Comparison of ENCODE assay signal across 15 cellular contexts in the genomic region with DNA sequence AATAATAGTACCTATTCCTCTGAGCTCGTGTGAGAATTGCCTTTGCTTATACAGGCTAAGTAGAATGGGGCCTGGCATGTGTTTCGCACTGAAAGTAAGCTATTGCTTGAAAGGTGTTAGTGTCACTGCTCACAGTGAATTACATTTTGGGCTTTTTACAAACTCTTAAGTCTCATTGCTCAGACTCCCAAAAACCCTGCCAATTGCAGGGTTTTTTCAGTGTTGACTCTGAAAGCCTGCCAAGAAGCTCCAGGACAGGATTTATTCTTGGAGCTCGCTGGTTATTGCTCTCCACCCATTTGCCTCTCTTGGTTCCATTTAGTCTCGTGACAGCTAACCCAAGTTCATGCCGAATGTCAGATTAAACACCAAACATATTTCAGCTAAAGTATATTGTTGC. TPM values are rescaled to one million over a fixed set of nuclear protein-coding genes. Genes with fewer than 3 reads are reported as not detected.
DNase-seq lines count a peak whose midpoint lies in the region; ATAC-seq and TF ChIP-seq lines count a peak whose summit lies in the region.
"Had no signal": no experiment of that assay in that cellular context is flagged by ENCODE, and none has a peak within 500 bp of the region (broad histone marks: within the 10 kb centered on the region; RNA-seq: fewer than 3 reads in every experiment).

No MANE protein-coding gene starts in this region.

- TF ChIP-seq CTCF in fibroblast of pulmonary artery (IDR thresholded peaks at IDR 0.05; ENCODE audit: low read length, missing control alignments) (no peak), nephron progenitor cell (IDR thresholded peaks at IDR 0.05) (no peak), GM20000 (IDR thresholded peaks at IDR 0.05; ENCODE audit: extremely low read depth, missing control alignments) (no peak), Peyer's patch (IDR thresholded peaks at IDR 0.05) (no peak)

- DNase-seq in AG08396 (ENCODE audit: low spot score) (peak; percentile 34), NCI-H2196 (lab: John Stamatoyannopoulos, UW; ENCODE audit: unreplicated experiment) (peak; percentile 26), fibroblast of pulmonary artery (ENCODE audit: low read depth) (peak; percentile 62), nephron progenitor cell (no peak), GM20000 (ENCODE audit: low spot score) (no peak), Peyer's patch (no peak)
- DNase-seq in effector memory CD4-positive, alpha-beta T cell: no peak
- DNase-seq: activated T-cell treated with anti-CD3 and anti-CD28 coated beads for 4 hours; BE2C; effector memory CD8-positive, alpha-beta T cell; NCI-H524; T-cell had no signal

- no peak for TF ChIP-seq POLR2A in Peyer's patch (IDR thresholded peaks at IDR 0.05)

- peaks cover 31% of the 10 kb centered on the region for H3K4me1 Mint-ChIP-seq in nephron progenitor cell

- no peak overlapping the region for H3K4me3 Mint-ChIP-seq in nephron progenitor cell
- H3K4me3 Mint-ChIP-seq: effector memory CD8-positive, alpha-beta T cell; T-cell had no signal

- H3K4me3 ChIP-seq in fibroblast of pulmonary artery (replicated peaks; ENCODE audit: low read depth, low read length) (no peak overlapping the region), Peyer's patch (no peak overlapping the region)
- H3K4me3 ChIP-seq in effector memory CD4-positive, alpha-beta T cell (ENCODE audit: insufficient read depth, low read depth, low read length, poor library complexity, severe bottlenecking): no peak overlapping the region
- H3K4me3 ChIP-seq: GM12878 had no signal

- H3K36me3 Mint-ChIP-seq in nephron progenitor cell (ENCODE audit: low read depth): no peaks in the 10 kb centered on the region

- no peaks in the 10 kb centered on the region for H3K36me3 ChIP-seq in effector memory CD4-positive, alpha-beta T cell (ENCODE audit: control insufficient read depth, insufficient read depth, low read length)
- no peaks in the 10 kb centered on the region for H3K36me3 ChIP-seq in Peyer's patch
- H3K36me3 ChIP-seq: BE2C had no signal

- H3K27ac Mint-ChIP-seq in nephron progenitor cell: peak overlapping the region; percentile 21
- H3K27ac Mint-ChIP-seq: effector memory CD8-positive, alpha-beta T cell; T-cell had no signal

- no peak overlapping the region for H3K27ac ChIP-seq in effector memory CD4-positive, alpha-beta T cell (ENCODE audit: insufficient read depth, low read length, poor library complexity, severe bottlenecking)
- peak overlapping the region in 1 of 4 donors; percentile 24 for H3K27ac ChIP-seq in Peyer's patch

- H3K9me3 Mint-ChIP-seq in nephron progenitor cell: no peaks in the 10 kb centered on the region
- H3K9me3 Mint-ChIP-seq: effector memory CD8-positive, alpha-beta T cell; T-cell had no signal

- no peaks in the 10 kb centered on the region for H3K9me3 ChIP-seq in effector memory CD4-positive, alpha-beta T cell (ENCODE audit: control insufficient read depth, low read length)
- no peaks in the 10 kb centered on the region for H3K9me3 ChIP-seq in Peyer's patch
- H3K9me3 ChIP-seq: BE2C had no signal

- H3K27me3 Mint-ChIP-seq in nephron progenitor cell (ENCODE audit: low read depth, poor library complexity): peaks cover 3% of the 10 kb centered on the region
- H3K27me3 Mint-ChIP-seq: effector memory CD8-positive, alpha-beta T cell; T-cell had no signal

- H3K4me1 ChIP-seq in effector memory CD4-positive, alpha-beta T cell (ENCODE audit: control insufficient read depth, insufficient read depth, low read length, poor library complexity, severe bottlenecking): no peaks in the 10 kb centered on the region
- no peaks in the 10 kb centered on the region for H3K4me1 ChIP-seq in Peyer's patch

- ATAC-seq in GM18909 (IDR thresholded peaks at IDR 0.05; ENCODE audit: poor library complexity, unreplicated experiment): no peak
- ATAC-seq: effector memory CD8-positive, alpha-beta T cell; GM12878; HCT116; T-cell had no signal

- H3K27me3 ChIP-seq in effector memory CD4-positive, alpha-beta T cell (replicated peaks; ENCODE audit: control insufficient read depth, insufficient read depth, low read length, poor library complexity, severe bottlenecking): no peaks in the 10 kb centered on the region
- H3K27me3 ChIP-seq in Peyer's patch: no peaks in the 10 kb centered on the region
- H3K27me3 ChIP-seq: BE2C had no signal

RNA-seq across cellular contexts. Expression of a gene that starts 39.8 kb away (rescaled TPM):
- 1 to 10 TPM; 1.2 to 7.1 (median 5.1) TPM for total RNA-seq in Peyer's patch

RNA-seq across cellular contexts. Expression of a gene that starts 58.4 kb away (rescaled TPM):
- total RNA-seq in Peyer's patch: 1 to 10 TPM in 3 of 4 donors, under 1 TPM in 1; 0.70 to 5.8 (median 4.0) TPM

Comparison
In these comparisons a context has a peak if more than half of its experiments do, and no peak if none do; other contexts are left out.
1. DNase-seq: peak in AG08396 (single experiment), NCI-H2196 (single experiment) and fibroblast of pulmonary artery (single experiment); none in nephron progenitor cell (single experiment), effector memory CD4-positive, alpha-beta T cell (0 of 3), GM20000 (single experiment) and Peyer's patch (0 of 3).